ENCODE assay signal across 8 cellular contexts in genomic region chr14:74084277-74085046, GRCh38. TPM values are rescaled to one million over a fixed set of nuclear protein-coding genes. Genes with fewer than 3 reads are reported as not detected.
DNase-seq lines count a peak whose midpoint lies in the region; ATAC-seq and TF ChIP-seq lines count a peak whose summit lies in the region.

ALDH6A1 (minus strand) TSS chr14:74084453; CDS start chr14:74084394, 59 bp downstream.
A gene with protein sequence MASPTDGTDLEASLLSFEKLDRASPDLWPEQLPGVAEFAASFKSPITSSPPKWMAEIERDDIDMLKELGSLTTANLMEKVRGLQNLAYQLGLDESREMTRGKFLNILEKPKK (plus strand): TSS chr14:74084956. CDS start chr14:74084975, 19 bp downstream.

- H3K4me1 Mint-ChIP-seq in naive B cell, result peaks cover 34 to 40% (median 38%) of the 10 kb centered on the region in 3 donors
- peaks cover 36% of the 10 kb centered on the region for H3K4me1 Mint-ChIP-seq in stimulated activated memory B cell treated with anti-CD40 and anti-IgM and Interleukin-4, amounts not matched to agents 10 μg/mL and 1 μg/mL and 100 μg/mL, for 72 hours

- peak within 1 kb of the TSS; percentile 85 to 98 (median 96) for H3K27ac Mint-ChIP-seq in naive B cell
- H3K27ac Mint-ChIP-seq in stimulated activated memory B cell treated with anti-CD40 and anti-IgM and Interleukin-4, amounts not matched to agents 10 μg/mL and 1 μg/mL and 100 μg/mL, for 72 hours, result peak within 1 kb of the TSS; percentile 88

- H3K4me3 Mint-ChIP-seq in naive B cell, result peak within 1 kb of the TSS; percentile 89 to 100 (median 98)
- peak within 1 kb of the TSS; percentile 98 for H3K4me3 Mint-ChIP-seq in stimulated activated memory B cell treated with anti-CD40 and anti-IgM and Interleukin-4, amounts not matched to agents 10 μg/mL and 1 μg/mL and 100 μg/mL, for 72 hours

- peaks cover 0 to 2% (median 0%) of the 10 kb centered on the region in 7 donors for H3K9me3 Mint-ChIP-seq in naive B cell
- H3K9me3 Mint-ChIP-seq in stimulated activated memory B cell treated with anti-CD40 and anti-IgM and Interleukin-4, amounts not matched to agents 10 μg/mL and 1 μg/mL and 100 μg/mL, for 72 hours, result peaks cover 2% of the 10 kb centered on the region

- H3K27me3 Mint-ChIP-seq in naive B cell, result no peaks in the 10 kb centered on the region
- no peaks in the 10 kb centered on the region for H3K27me3 Mint-ChIP-seq in stimulated activated memory B cell treated with anti-CD40 and anti-IgM and Interleukin-4, amounts not matched to agents 10 μg/mL and 1 μg/mL and 100 μg/mL, for 72 hours

- ATAC-seq in naive B cell (ENCODE audit: low read depth in 2 of 2), result peak; percentile 87 to 90
- ATAC-seq in stimulated activated memory B cell treated with anti-CD40 and anti-IgM and Interleukin-4, amounts not matched to agents 10 μg/mL and 1 μg/mL and 100 μg/mL, for 72 hours, result peak; percentile 98

- DNase-seq in ELF-1 (ENCODE audit: low read depth, low spot score) (peak; percentile 100), GOT3 (lab: John Stamatoyannopoulos, UW) (peak; percentile 83), RPMI8226 (peak; percentile 97), fibroblast of gingiva (ENCODE audit: low read depth) (peak; percentile 100), naive B cell (peak; percentile 99)
- peak; percentile 99 to 100 for DNase-seq in activated T-helper 1 cell treated with anti-CD3 and anti-CD28 coated beads, Interleukin-2, amount 50 U/mL, for 16 hours (ENCODE audit: low read depth in 1 of 2, low spot score in 1 of 2)

- TF ChIP-seq CTCF in LNCAP (IDR thresholded peaks at IDR 0.05), result 0 out of 2 replicates have a peak, but pooled peaks have one; percentile 8

- peaks cover 0 to 6% of the 10 kb centered on the region in 2 donors for H3K36me3 Mint-ChIP-seq in naive B cell
- H3K36me3 Mint-ChIP-seq in stimulated activated memory B cell treated with anti-CD40 and anti-IgM and Interleukin-4, amounts not matched to agents 10 μg/mL and 1 μg/mL and 100 μg/mL, for 72 hours, result peaks cover 10% of the 10 kb centered on the region

RNA-seq across cellular contexts. Expression of gene ALDH6A1, which starts in this region (rescaled TPM):
- polyA plus RNA-seq in naive B cell (ENCODE audit: low read depth in 6 of 6), result 10 to 100 TPM; 14.5 to 24.3 (median 20.6) TPM

RNA-seq across cellular contexts. Expression of the second gene that starts in this region (rescaled TPM):
- 10 to 100 TPM in 5 of 6 donors, 1 to 10 TPM in 1; 7.4 to 19.1 (median 11.9) TPM for polyA plus RNA-seq in naive B cell (ENCODE audit: low read depth in 6 of 6)

Comparison
In these comparisons a context has a peak if more than half of its experiments do, and no peak if none do; other contexts are left out.
1. Peak in every context shown above with its lines: DNase-seq and ATAC-seq.